ENCODE assay signal across 1 cellular context in the genomic region with DNA sequence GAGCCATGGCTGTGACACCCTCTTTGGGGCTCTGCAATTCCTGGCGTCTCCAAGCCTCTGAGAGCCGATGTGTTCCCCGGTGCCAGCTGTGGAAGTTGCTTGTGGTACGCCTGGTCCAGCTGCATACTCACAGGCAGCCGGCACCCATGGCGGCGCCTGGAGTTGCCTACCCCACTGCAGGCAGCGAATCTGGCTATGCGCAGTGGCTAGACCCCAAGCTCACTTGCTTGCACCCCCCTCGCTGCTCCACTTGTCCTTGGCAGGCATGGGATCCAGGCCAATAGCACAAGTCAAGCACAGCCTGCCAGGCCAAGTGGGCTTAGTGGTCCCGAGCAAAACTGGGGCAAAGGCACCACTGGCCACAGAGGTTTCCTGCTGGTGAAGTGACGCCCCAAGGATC.
TF ChIP-seq lines count a peak whose summit lies in the region.

No MANE protein-coding gene starts in this region.

TF ChIP-seq in HepG2, 621 proteins besides CTCF, POLR2A, EP300 and RAD21:
- TF ChIP-seq PRPF4 (IDR thresholded peaks at IDR 0.05; ENCODE audit: low read depth, low read length, poor library complexity, severe bottlenecking) = no peak
- no peak for TF ChIP-seq ZNF652 (CRISPR knock-in tag; IDR thresholded peaks at IDR 0.05; ENCODE audit: borderline replicate concordance, low read depth)
- TF ChIP-seq ZNF670 (CRISPR knock-in tag; IDR thresholded peaks at IDR 0.05; ENCODE audit: borderline replicate concordance) = no peak
- TF ChIP-seq, protein P1, sequence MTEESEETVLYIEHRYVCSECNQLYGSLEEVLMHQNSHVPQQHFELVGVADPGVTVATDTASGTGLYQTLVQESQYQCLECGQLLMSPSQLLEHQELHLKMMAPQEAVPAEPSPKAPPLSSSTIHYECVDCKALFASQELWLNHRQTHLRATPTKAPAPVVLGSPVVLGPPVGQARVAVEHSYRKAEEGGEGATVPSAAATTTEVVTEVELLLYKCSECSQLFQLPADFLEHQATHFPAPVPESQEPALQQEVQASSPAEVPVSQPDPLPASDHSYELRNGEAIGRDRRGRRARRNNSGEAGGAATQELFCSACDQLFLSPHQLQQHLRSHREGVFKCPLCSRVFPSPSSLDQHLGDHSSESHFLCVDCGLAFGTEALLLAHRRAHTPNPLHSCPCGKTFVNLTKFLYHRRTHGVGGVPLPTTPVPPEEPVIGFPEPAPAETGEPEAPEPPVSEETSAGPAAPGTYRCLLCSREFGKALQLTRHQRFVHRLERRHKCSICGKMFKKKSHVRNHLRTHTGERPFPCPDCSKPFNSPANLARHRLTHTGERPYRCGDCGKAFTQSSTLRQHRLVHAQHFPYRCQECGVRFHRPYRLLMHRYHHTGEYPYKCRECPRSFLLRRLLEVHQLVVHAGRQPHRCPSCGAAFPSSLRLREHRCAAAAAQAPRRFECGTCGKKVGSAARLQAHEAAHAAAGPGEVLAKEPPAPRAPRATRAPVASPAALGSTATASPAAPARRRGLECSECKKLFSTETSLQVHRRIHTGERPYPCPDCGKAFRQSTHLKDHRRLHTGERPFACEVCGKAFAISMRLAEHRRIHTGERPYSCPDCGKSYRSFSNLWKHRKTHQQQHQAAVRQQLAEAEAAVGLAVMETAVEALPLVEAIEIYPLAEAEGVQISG (CRISPR knock-in tag; IDR thresholded peaks at IDR 0.05) = no peak
